22 cellular contexts compared by ENCODE assay signal in genomic region chr5:92544042-92544441, GRCh38.
A peak's percentile ranks its signal among the peaks of the same experiment; 100 is the strongest.
DNase-seq lines count a peak whose midpoint lies in the region; ATAC-seq and TF ChIP-seq lines count a peak whose summit lies in the region.
"Had no signal": no experiment of that assay in that cellular context is flagged by ENCODE, and none has a peak within 500 bp of the region (broad histone marks: within the 10 kb centered on the region; RNA-seq: fewer than 3 reads in every experiment).

No MANE protein-coding gene starts in this region.

- H3K27ac ChIP-seq in AG04450 (ENCODE audit: low read depth, low read length) = peak overlapping the region; percentile 47
- H3K27ac ChIP-seq in Karpas-422 (ENCODE audit: low read length) = no peak overlapping the region
- H3K27ac ChIP-seq: body of pancreas, colonic mucosa, lower lobe of right lung, neutrophil, thoracic aorta, VCaP had no signal

- no peak overlapping the region for H3K4me2 ChIP-seq in Karpas-422 (ENCODE audit: low read depth, low read length, poor library complexity, severe bottlenecking)

- H2AFZ ChIP-seq in Karpas-422 (ENCODE audit: low read length) = no peak overlapping the region

- H3K9me3 Mint-ChIP-seq in nephron = no peaks in the 10 kb centered on the region
- H3K9me3 Mint-ChIP-seq: activated CD4-positive, alpha-beta T cell treated with anti-CD3 and anti-CD28 coated beads, Interleukin-2, amount 10 ng/mL, durations not matched to agents 7 days and 5 days had no signal

- ATAC-seq in SK-N-SH treated with all-trans-retinoic acid at 6 μM for 48 hours (peak; percentile 73), HG02938 (IDR thresholded peaks at IDR 0.05; ENCODE audit: unreplicated experiment) (no peak)
- ATAC-seq: body of pancreas, lower lobe of right lung had no signal

- no peaks in the 10 kb centered on the region for H3K4me1 ChIP-seq in Karpas-422 (ENCODE audit: low read length)
- H3K4me1 ChIP-seq: body of pancreas, colonic mucosa, lower lobe of right lung had no signal

- POLR2A ChIA-PET in AG04450 (lab: Yijun Ruan, JAX) = interaction anchor here (0.5 kb wide), 1 partner anchor 1164 kb away, joined by 4 read pairs; no protein-coding TSS in a partner anchor

- H3K9ac ChIP-seq in Karpas-422 (ENCODE audit: low read length) = no peak overlapping the region

- H4K20me1 ChIP-seq in Karpas-422 (ENCODE audit: insufficient read depth, low read depth, low read length) = no peaks in the 10 kb centered on the region

- no peaks in the 10 kb centered on the region for H3K79me2 ChIP-seq in Karpas-422 (ENCODE audit: low read length)

- H3K4me3 Mint-ChIP-seq in nephron = no peak overlapping the region
- H3K4me3 Mint-ChIP-seq: activated CD4-positive, alpha-beta T cell treated with anti-CD3 and anti-CD28 coated beads, Interleukin-2, amount 10 ng/mL, durations not matched to agents 7 days and 5 days; activated naive CD8-positive, alpha-beta T cell had no signal

- no peaks in the 10 kb centered on the region for H3K9me2 ChIP-seq in Karpas-422 (replicated peaks; ENCODE audit: insufficient read depth, low read length)

- CTCF ChIA-PET in AG04450 (lab: Charles Lee) = interaction anchor here (0.7 kb wide), 1 partner anchor 1171 kb away, joined by 3 read pairs; no protein-coding TSS in a partner anchor

- H3K27ac Mint-ChIP-seq in nephron = peak overlapping the region; percentile 47 to 69 (median 54)
- H3K27ac Mint-ChIP-seq: activated CD4-positive, alpha-beta T cell treated with anti-CD3 and anti-CD28 coated beads, Interleukin-2, amount 10 ng/mL, durations not matched to agents 7 days and 5 days; activated naive CD8-positive, alpha-beta T cell had no signal

- H3K36me3 Mint-ChIP-seq in nephron (ENCODE audit: low read depth) = no peaks in the 10 kb centered on the region
- H3K36me3 Mint-ChIP-seq: activated naive CD8-positive, alpha-beta T cell had no signal

- H3K9me3 ChIP-seq in AG04450 (ENCODE audit: control insufficient read depth, insufficient read depth, low read length) (no peaks in the 10 kb centered on the region), Karpas-422 (ENCODE audit: low read length) (peaks cover 15% of the 10 kb centered on the region)
- H3K9me3 ChIP-seq: body of pancreas, colonic mucosa, lower lobe of right lung, neutrophil, thoracic aorta had no signal

- DNase-seq in AG04450 (ENCODE audit: low read depth, low spot score) = no peak
- DNase-seq in fibroblast of peridontal ligament (ENCODE audit: extremely low read depth) = peak; percentile 59
- DNase-seq in NCI-H1436 treated with DMSO at 0.1 percent for 48 hours (lab: John Stamatoyannopoulos, UW) = no peak
- DNase-seq in Karpas-422 = no peak
- DNase-seq in activated CD8-positive, alpha-beta memory T cell treated with anti-CD3 and anti-CD28 coated beads, Interleukin-2, amount 50 U/mL, for 4 hours = no peak
- DNase-seq: activated CD4-positive, alpha-beta T cell treated with anti-CD3 and anti-CD28 coated beads, Interleukin-2, amount 10 ng/mL, durations not matched to agents 7 days and 5 days; body of pancreas; C1 segment of cervical spinal cord; Calu3; colonic mucosa; hypothalamus; lower lobe of right lung; NCI-H1105; stimulated activated CD4-positive, alpha-beta T cell treated with anti-CD3 and anti-CD28 coated beads, Interleukin-4, amount 100 ng/mL, for 1 hour; stimulated activated naive CD4-positive, alpha-beta T cell had no signal

- no peaks in the 10 kb centered on the region for H3K27me3 Mint-ChIP-seq in nephron (ENCODE audit: low read depth)
- H3K27me3 Mint-ChIP-seq: activated CD4-positive, alpha-beta T cell treated with anti-CD3 and anti-CD28 coated beads, Interleukin-2, amount 10 ng/mL, durations not matched to agents 7 days and 5 days; activated naive CD8-positive, alpha-beta T cell had no signal

- H3K4me1 Mint-ChIP-seq in nephron = peaks cover 11% of the 10 kb centered on the region
- H3K4me1 Mint-ChIP-seq: activated CD4-positive, alpha-beta T cell treated with anti-CD3 and anti-CD28 coated beads, Interleukin-2, amount 10 ng/mL, durations not matched to agents 7 days and 5 days had no signal

- H3K27me3 ChIP-seq in AG04450 (ENCODE audit: control insufficient read depth, insufficient read depth, low read length) (no peaks in the 10 kb centered on the region), Karpas-422 (ENCODE audit: low read length) (no peaks in the 10 kb centered on the region)
- H3K27me3 ChIP-seq: body of pancreas, colonic mucosa, neutrophil had no signal

- no peak for TF ChIP-seq CTCF in AG04450 (IDR thresholded peaks at IDR 0.05; ENCODE audit: low read depth, low read length)
- TF ChIP-seq CTCF in nephron (IDR thresholded peaks at IDR 0.05; ENCODE audit: unreplicated experiment in 3 of 3) = no peak

- no peaks in the 10 kb centered on the region for H3K36me3 ChIP-seq in Karpas-422 (ENCODE audit: insufficient read depth, low read length)
- H3K36me3 ChIP-seq: colonic mucosa, lower lobe of right lung, neutrophil, thoracic aorta had no signal

- H3K4me3 ChIP-seq in AG04450 (ENCODE audit: low read depth, low read length) (no peak overlapping the region), Karpas-422 (ENCODE audit: low read length) (no peak overlapping the region)
- H3K4me3 ChIP-seq: body of pancreas, colonic mucosa, lower lobe of right lung, thoracic aorta had no signal

TF ChIP-seq in SK-N-SH treated with all-trans-retinoic acid at 6 μM for 48 hours, 23 proteins besides CTCF, POLR2A, EP300 and RAD21 (continues in another document):
- no peak for TF ChIP-seq BACH2 (CRISPR knock-in tag; IDR thresholded peaks at IDR 0.05; ENCODE audit: borderline replicate concordance)
- TF ChIP-seq ZNF70 (CRISPR knock-in tag; IDR thresholded peaks at IDR 0.05) = no peak
- no peak for TF ChIP-seq CSRNP3 (CRISPR knock-in tag; IDR thresholded peaks at IDR 0.05)
- no peak for TF ChIP-seq ZC3H10 (CRISPR knock-in tag; IDR thresholded peaks at IDR 0.05)
- no peak for TF ChIP-seq ISL1 (CRISPR knock-in tag; IDR thresholded peaks at IDR 0.05)
- TF ChIP-seq PATZ1 (CRISPR knock-in tag; IDR thresholded peaks at IDR 0.05; ENCODE audit: borderline replicate concordance) = no peak
- TF ChIP-seq PPARA (CRISPR knock-in tag; IDR thresholded peaks at IDR 0.05; ENCODE audit: borderline replicate concordance) = no peak
- TF ChIP-seq SNAI2 (CRISPR knock-in tag; IDR thresholded peaks at IDR 0.05) = no peak
- no peak for TF ChIP-seq ESRRG (CRISPR knock-in tag; IDR thresholded peaks at IDR 0.05)
- no peak for TF ChIP-seq POU6F1 (CRISPR knock-in tag; IDR thresholded peaks at IDR 0.05; ENCODE audit: borderline replicate concordance, low read depth)
- TF ChIP-seq GLIS3 (CRISPR knock-in tag; IDR thresholded peaks at IDR 0.05) = no peak
- TF ChIP-seq OSR1 (CRISPR knock-in tag; IDR thresholded peaks at IDR 0.05) = no peak
- no peak for TF ChIP-seq ZFP30 (CRISPR knock-in tag; IDR thresholded peaks at IDR 0.05)
